ENCODE assay signal across 33 cellular contexts in genomic region chr16:1487395-1488053, GRCh38. TPM values are rescaled to one million over a fixed set of nuclear protein-coding genes. Genes with fewer than 3 reads are reported as not detected.
"Had no signal": no experiment of that assay in that cellular context is flagged by ENCODE, and none has a peak within 500 bp of the region (broad histone marks: within the 10 kb centered on the region; RNA-seq: fewer than 3 reads in every experiment).

No MANE protein-coding gene starts in this region.

- H3K9me3 Mint-ChIP-seq: activated CD4-positive, alpha-beta T cell treated with anti-CD3 and anti-CD28 coated beads, Interleukin-2, amount 10 ng/mL, durations not matched to agents 7 days and 5 days; activated CD8-positive, alpha-beta T cell treated with anti-CD3 and anti-CD28 coated beads for 36 hours; activated T-cell treated with anti-CD3 and anti-CD28 coated beads, Interleukin-2, amount 50 U/mL, for 4 hours; activated T-helper 17 cell treated with anti-CD3 and anti-CD28 coated beads, Interleukin-2, amount 50 U/mL, for 72 hours; central memory CD8-positive, alpha-beta T cell; immature natural killer cell; nephron progenitor cell had no signal

- DNase-seq: activated CD4-positive, alpha-beta T cell treated with anti-CD3 and anti-CD28 coated beads for 1 hour; activated CD4-positive, alpha-beta T cell treated with anti-CD3 and anti-CD28 coated beads, Interleukin-2, amount 10 ng/mL, durations not matched to agents 7 days and 5 days; activated CD8-positive, alpha-beta T cell treated with anti-CD3 and anti-CD28 coated beads for 36 hours; activated naive CD4-positive, alpha-beta T cell; activated T-cell treated with anti-CD3 and anti-CD28 coated beads, Interleukin-2, amount 50 U/mL, for 4 hours; anterior cingulate cortex; dermis blood vessel endothelial cell; effector CD4-positive, alpha-beta T cell; foreskin keratinocyte; hypothalamus; immature natural killer cell; mesendoderm; nephron progenitor cell; nucleus accumbens; psoas muscle; sigmoid colon; small intestine; stimulated activated CD4-positive, alpha-beta T cell treated with anti-CD3 and anti-CD28 coated beads, Interleukin-15, amount 100 ng/mL, for 24 hours; stimulated activated CD4-positive, alpha-beta T cell treated with anti-CD3 and anti-CD28 coated beads, Interleukin-2, amount 100 ng/mL, for 24 hours; stimulated activated naive CD4-positive, alpha-beta T cell treated with Interleukin-2 at 50 U/mL for 16 hours; T-helper 2 cell; testis; transverse colon had no signal

- H3K9ac ChIP-seq: parathyroid adenoma had no signal

- H3K4me1 Mint-ChIP-seq: activated T-helper 17 cell treated with anti-CD3 and anti-CD28 coated beads, Interleukin-2, amount 50 U/mL, for 72 hours had no signal

- H3K4me3 ChIP-seq: esophagus muscularis mucosa, heart left ventricle, lung, psoas muscle, sigmoid colon, testis, transverse colon had no signal

- H3K4me3 Mint-ChIP-seq: activated CD4-positive, alpha-beta T cell treated with anti-CD3 and anti-CD28 coated beads, Interleukin-2, amount 10 ng/mL, durations not matched to agents 7 days and 5 days; activated CD8-positive, alpha-beta T cell treated with anti-CD3 and anti-CD28 coated beads for 36 hours; activated naive CD8-positive, alpha-beta T cell; activated T-cell treated with anti-CD3 and anti-CD28 coated beads, Interleukin-2, amount 50 U/mL, for 4 hours; activated T-helper 17 cell treated with anti-CD3 and anti-CD28 coated beads, Interleukin-2, amount 50 U/mL, for 72 hours; central memory CD8-positive, alpha-beta T cell; immature natural killer cell; nephron progenitor cell had no signal

- H3K27me3 Mint-ChIP-seq: activated CD4-positive, alpha-beta T cell treated with anti-CD3 and anti-CD28 coated beads, Interleukin-2, amount 10 ng/mL, durations not matched to agents 7 days and 5 days; activated CD8-positive, alpha-beta T cell treated with anti-CD3 and anti-CD28 coated beads for 36 hours; activated naive CD8-positive, alpha-beta T cell; activated T-helper 17 cell treated with anti-CD3 and anti-CD28 coated beads, Interleukin-2, amount 50 U/mL, for 72 hours; central memory CD8-positive, alpha-beta T cell had no signal

- H3K27ac Mint-ChIP-seq: activated CD4-positive, alpha-beta T cell treated with anti-CD3 and anti-CD28 coated beads, Interleukin-2, amount 10 ng/mL, durations not matched to agents 7 days and 5 days; activated CD8-positive, alpha-beta T cell treated with anti-CD3 and anti-CD28 coated beads for 36 hours; activated naive CD8-positive, alpha-beta T cell; activated T-helper 17 cell treated with anti-CD3 and anti-CD28 coated beads, Interleukin-2, amount 50 U/mL, for 72 hours; immature natural killer cell; nephron progenitor cell had no signal

- ATAC-seq: activated CD8-positive, alpha-beta T cell treated with anti-CD3 and anti-CD28 coated beads for 36 hours; activated T-cell treated with anti-CD3 and anti-CD28 coated beads, Interleukin-2, amount 50 U/mL, for 4 hours; activated T-helper 17 cell treated with anti-CD3 and anti-CD28 coated beads, Interleukin-2, amount 50 U/mL, for 72 hours; foreskin keratinocyte; psoas muscle had no signal

- H2AFZ ChIP-seq: parathyroid adenoma had no signal

- H3K36me3 Mint-ChIP-seq: activated naive CD8-positive, alpha-beta T cell; immature natural killer cell had no signal

- H3K4me1 ChIP-seq: parathyroid adenoma had no signal

- H3K36me3 ChIP-seq: esophagus muscularis mucosa, heart left ventricle, sigmoid colon, transverse colon had no signal

- H3K27me3 ChIP-seq: esophagus muscularis mucosa, foreskin keratinocyte, heart left ventricle, sigmoid colon, testis had no signal

- H3K9me3 ChIP-seq: esophagus muscularis mucosa, heart left ventricle, psoas muscle, sigmoid colon, testis, transverse colon had no signal

- H3K27ac ChIP-seq: esophagus muscularis mucosa, foreskin keratinocyte, heart left ventricle, parathyroid adenoma, psoas muscle, sigmoid colon, testis, transverse colon had no signal

RNA-seq across cellular contexts. Expression of gene PTX4, which starts 1.2 kb away (rescaled TPM):
- total RNA-seq: activated CD4-positive, alpha-beta T cell treated with anti-CD3 and anti-CD28 coated beads, Interleukin-2, amount 10 ng/mL, durations not matched to agents 7 days and 5 days; activated CD8-positive, alpha-beta T cell treated with anti-CD3 and anti-CD28 coated beads for 36 hours; activated T-helper 17 cell treated with anti-CD3 and anti-CD28 coated beads, Interleukin-2, amount 50 U/mL, for 72 hours; dermis blood vessel endothelial cell; foreskin keratinocyte; kidney epithelial cell; mononuclear cell; myocyte; sigmoid colon; transverse colon had no signal
- polyA plus RNA-seq: foreskin keratinocyte, immature natural killer cell, sigmoid colon had no signal

RNA-seq across cellular contexts. Expression of gene CCDC154, which starts 43.2 kb away (rescaled TPM):
- polyA plus RNA-seq: immature natural killer cell had no signal
